Comparison of ENCODE assay signal across 8 cellular contexts in genomic region chr15:99014803-99015676, GRCh38. TPM values are rescaled to one million over a fixed set of nuclear protein-coding genes. Genes with fewer than 3 reads are reported as not detected.
DNase-seq lines count a peak whose midpoint lies in the region; TF ChIP-seq lines count a peak whose summit lies in the region.

No MANE protein-coding gene starts in this region.

- H3K9me3 ChIP-seq in H9 (ENCODE audit: control insufficient read depth, low read depth, low read length) (no peaks in the 10 kb centered on the region), muscle layer of duodenum (ENCODE audit: control insufficient read depth in 1 of 2, low read length in 2 of 2) (no peaks in the 10 kb centered on the region), tibial nerve (no peaks in the 10 kb centered on the region)

- no peak overlapping the region for H2AK5ac ChIP-seq in H9 (ENCODE audit: insufficient read length, low read length)

- no peak for TF ChIP-seq POLR2A in tibial nerve (IDR thresholded peaks at IDR 0.05)

- H3K4ac ChIP-seq in H9 (ENCODE audit: low read depth, low read length), result no peak overlapping the region

- H3K79me2 ChIP-seq in H9 (ENCODE audit: insufficient read depth, low read length), result no peaks in the 10 kb centered on the region

- no peak overlapping the region for H3K56ac ChIP-seq in H9 (ENCODE audit: insufficient read length, low read depth, low read length)

- H3K4me3 Mint-ChIP-seq in H9, result peak overlapping the region; percentile 69 to 82

- H2BK120ac ChIP-seq in H9 (ENCODE audit: low read depth, low read length, poor library complexity, severe bottlenecking), result no peak overlapping the region

- H3K4me2 ChIP-seq in H9 (ENCODE audit: insufficient read depth, insufficient read length, low read length), result peak overlapping the region; percentile 69

- no peak overlapping the region for H3T11ph ChIP-seq in H9 (ENCODE audit: low read length)

- no CpG with 5 or more reads among the region's 92 CpGs for WGBS in H9 (ENCODE audit: extremely low coverage, insufficient read length, low lambda C conversion rate)
- 2 to 6% methylated on average over 46 to 49 of the region's 92 CpGs for WGBS in tibial nerve, 2 donors

- TF ChIP-seq EP300 in tibial nerve (IDR thresholded peaks at IDR 0.05), result no peak

- H3K27ac ChIP-seq in H9 (ENCODE audit: insufficient read length, low read depth, low read length), result no peak overlapping the region
- no peak overlapping the region for H3K27ac ChIP-seq in muscle layer of duodenum (ENCODE audit: low read length)
- peak overlapping the region in 1 of 4 donors; percentile 38 for H3K27ac ChIP-seq in tibial nerve

- no peak overlapping the region for H4K8ac ChIP-seq in H9 (replicated peaks; ENCODE audit: insufficient read length, low read depth, low read length)

- H3K27ac Mint-ChIP-seq in H9, result no peak overlapping the region; a peak in 1 of 7 replicates

- no peak overlapping the region for H2BK5ac ChIP-seq in H9 (ENCODE audit: insufficient read length, low read length)

- no peak for TF ChIP-seq CTCF in H9 (conservative IDR thresholded peaks at IDR 0.05)
- no peak for TF ChIP-seq CTCF in tibial nerve (IDR thresholded peaks at IDR 0.05)

- no peak overlapping the region for H4K91ac ChIP-seq in H9 (ENCODE audit: insufficient read length, low read depth, low read length)

- peaks cover 9 to 12% of the 10 kb centered on the region in 2 experiments for H3K4me1 Mint-ChIP-seq in H9

- H3K27me3 ChIP-seq in H9 (ENCODE audit: insufficient read depth, low read length) (no peaks in the 10 kb centered on the region), muscle layer of duodenum (ENCODE audit: low read depth, low read length) (no peaks in the 10 kb centered on the region), tibial nerve (peaks cover 0 to 10% of the 10 kb centered on the region in 2 donors)

- H3K23ac ChIP-seq in H9 (ENCODE audit: insufficient read length, low read depth, low read length), result no peak overlapping the region

- H2AFZ ChIP-seq in H9 (ENCODE audit: low read length), result no peak overlapping the region

- no peak overlapping the region for H2BK15ac ChIP-seq in H9 (ENCODE audit: low read depth, low read length)

- H3K36me3 Mint-ChIP-seq in H9 (ENCODE audit: insufficient read depth in 1 of 3, low read depth in 3 of 3), result no peaks in the 10 kb centered on the region

- peak; percentile 34 for DNase-seq in NCI-H2227 (lab: John Stamatoyannopoulos, UW; ENCODE audit: unreplicated experiment)
- no peak for DNase-seq in NCI-H2227 treated with DMSO at 0.1 percent for 48 hours (lab: John Stamatoyannopoulos, UW)
- DNase-seq in H9, result peak; percentile 84
- peak; percentile 22 for DNase-seq in LHCN-M2 (ENCODE audit: low read depth)
- peak; percentile 48 for DNase-seq in activated CD4-positive, CD25-positive, alpha-beta regulatory T cell treated with anti-CD3 and anti-CD28 coated beads, Interleukin-2, amount 50 U/mL, for 72 hours
- peak; percentile 33 for DNase-seq in epidermal melanocyte (ENCODE audit: insufficient read length, low spot score)
- no peak for DNase-seq in tibial nerve (ENCODE audit: low spot score in 2 of 2)

- H3K4me1 ChIP-seq in H9 (ENCODE audit: insufficient read depth, low read length) (peaks cover 2% of the 10 kb centered on the region; the same call in 1 of the 2 replicates), muscle layer of duodenum (ENCODE audit: control insufficient read depth in 1 of 2, insufficient read depth in 2 of 2, low read length in 2 of 2) (peaks cover 0 to 6% of the 10 kb centered on the region in 2 donors), tibial nerve (peaks cover 0 to 15% (median 6%) of the 10 kb centered on the region in 4 donors)

- H3K4me3 ChIP-seq in muscle layer of duodenum (ENCODE audit: low read depth in 1 of 2, low read length in 2 of 2) (peak overlapping the region; percentile 44 to 68), tibial nerve (peak overlapping the region; percentile 20 to 54 (median 46))

- H3K18ac ChIP-seq in H9 (ENCODE audit: insufficient read length, low read depth, low read length), result no peak overlapping the region

- H3K27me3 Mint-ChIP-seq in H9 (ENCODE audit: low read depth), result peaks cover 20% of the 10 kb centered on the region

- peak overlapping the region; percentile 42 for H3K9ac ChIP-seq in H9 (ENCODE audit: extremely low read depth, insufficient read length, low read length)

- no peaks in the 10 kb centered on the region for H3K79me1 ChIP-seq in H9 (ENCODE audit: insufficient read depth, low read depth, low read length, poor library complexity, severe bottlenecking)

- H2BK12ac ChIP-seq in H9 (ENCODE audit: insufficient read length, low read depth, low read length), result no peak overlapping the region

- H3K36me3 ChIP-seq in muscle layer of duodenum (ENCODE audit: control insufficient read depth in 1 of 2, insufficient read depth in 2 of 2, low read length in 2 of 2) (no peaks in the 10 kb centered on the region), tibial nerve (no peaks in the 10 kb centered on the region)

- H2BK20ac ChIP-seq in H9 (ENCODE audit: low read depth, low read length, poor library complexity, severe bottlenecking), result no peak overlapping the region

- peak overlapping the region; percentile 52 for H3K14ac ChIP-seq in H9 (ENCODE audit: insufficient read depth, low read length)

- peaks cover 6% of the 10 kb centered on the region for H3K23me2 ChIP-seq in H9 (ENCODE audit: insufficient read length, low read depth, low read length, poor library complexity, severe bottlenecking)

- H3K9me3 Mint-ChIP-seq in H9, result no peaks in the 10 kb centered on the region

- H4K5ac ChIP-seq in H9 (ENCODE audit: insufficient read length, low read depth, low read length), result no peak overlapping the region

- no peaks in the 10 kb centered on the region for H4K20me1 ChIP-seq in H9 (ENCODE audit: control insufficient read depth, insufficient read depth, insufficient read length)

RNA-seq across cellular contexts. Expression of gene PGPEP1L, which starts 7.4 kb away (rescaled TPM):
- total RNA-seq in H9 (2021), result not detected in 2 replicates
- not detected in 2 replicates for total RNA-seq in LHCN-M2 (2014; rRNA removed)
- not detected for polyA plus RNA-seq in LHCN-M2 (2012)
- total RNA-seq in tibial nerve, result not detected

Comparison
In these comparisons a context has a peak if more than half of its experiments do, and no peak if none do; other contexts are left out.
1. DNase-seq: peak in NCI-H2227 (single experiment), H9 (single experiment), LHCN-M2 (single experiment), activated CD4-positive, CD25-positive, alpha-beta regulatory T cell treated with anti-CD3 and anti-CD28 coated beads, Interleukin-2, amount 50 U/mL, for 72 hours (single experiment) and epidermal melanocyte (single experiment); none in NCI-H2227 treated with DMSO at 0.1 percent for 48 hours (single experiment) and tibial nerve (0 of 2).